Comparison of ENCODE assay signal across 10 cellular contexts in the genomic region with DNA sequence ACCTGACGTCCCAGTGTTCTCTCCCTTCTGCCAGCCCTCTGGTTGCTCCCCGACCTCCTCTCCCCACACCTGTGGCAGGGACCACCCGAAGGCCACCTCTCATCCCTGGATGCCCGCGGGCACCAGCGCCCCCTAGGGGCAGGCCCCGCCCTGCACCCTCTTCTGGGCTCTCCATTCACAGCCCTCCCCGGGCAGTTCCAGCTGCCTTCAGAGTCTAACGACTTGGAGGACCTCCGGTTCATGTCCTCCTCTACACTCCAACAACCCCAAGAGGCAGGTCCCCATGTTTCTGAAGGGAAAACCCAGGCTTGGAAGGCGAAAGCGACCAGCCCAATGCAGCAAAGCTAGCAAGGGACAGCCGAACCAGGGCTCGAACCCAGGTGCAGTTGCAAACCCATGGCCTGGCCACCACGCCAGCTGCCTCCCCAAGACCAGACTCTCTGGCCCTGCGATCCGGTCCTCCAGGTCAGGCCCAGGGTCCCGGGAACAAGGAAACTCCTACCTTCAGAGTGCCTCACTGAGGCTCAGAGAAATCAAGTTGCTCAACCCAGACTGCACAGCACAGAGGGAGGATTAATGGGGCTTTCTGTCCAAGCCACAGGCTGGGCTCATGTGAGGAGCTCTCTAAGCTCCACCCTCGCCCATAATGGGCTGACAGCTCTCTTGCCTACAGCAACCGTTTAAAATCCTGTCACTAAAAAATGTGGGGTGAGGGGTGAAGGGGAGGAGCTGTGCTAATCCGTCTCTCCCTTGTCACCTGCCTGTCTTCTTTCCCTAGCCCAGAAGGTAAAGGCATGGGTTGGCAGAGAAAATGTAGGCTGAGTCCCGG.
DNase-seq lines count a peak whose midpoint lies in the region; ATAC-seq and TF ChIP-seq lines count a peak whose summit lies in the region.
"Had no signal": no experiment of that assay in that cellular context is flagged by ENCODE, and none has a peak within 500 bp of the region (broad histone marks: within the 10 kb centered on the region; RNA-seq: fewer than 3 reads in every experiment).

No MANE protein-coding gene starts in this region.

- H3K27me3 Mint-ChIP-seq in stimulated activated naive B cell treated with anti-CD40 and anti-IgM and Interleukin-4, amounts not matched to agents 10 μg/mL and 1 μg/mL and 100 μg/mL, for 72 hours: peaks cover 49 to 61% of the 10 kb centered on the region in 2 donors

- ATAC-seq in stimulated activated naive B cell treated with anti-CD40 and anti-IgM and Interleukin-4, amounts not matched to agents 10 μg/mL and 1 μg/mL and 100 μg/mL, for 72 hours (replicated peaks): peak; percentile 30 to 40
- ATAC-seq in GM21825 (IDR thresholded peaks at IDR 0.05; ENCODE audit: unreplicated experiment) (no peak), HG03521 (IDR thresholded peaks at IDR 0.05; ENCODE audit: unreplicated experiment) (no peak)

- H3K4me3 ChIP-seq in HEK293 (ENCODE audit: low read depth, low read length) (no peak overlapping the region), left ventricle myocardium inferior (no peak overlapping the region)

- H3K4me3 Mint-ChIP-seq in stimulated activated naive B cell treated with anti-CD40 and anti-IgM and Interleukin-4, amounts not matched to agents 10 μg/mL and 1 μg/mL and 100 μg/mL, for 72 hours: no peak overlapping the region
- H3K4me3 Mint-ChIP-seq: activated T-cell treated with anti-CD3 and anti-CD28 coated beads, Interleukin-2, amount 50 U/mL, for 4 hours had no signal

- H3K27me3 ChIP-seq in left ventricle myocardium inferior (ENCODE audit: low read depth): peaks cover 76% of the 10 kb centered on the region

- TF ChIP-seq CTCF in HEK293 (tag by site-specific recombination; IDR thresholded peaks at IDR 0.05) (peak; percentile 69), left ventricle myocardium inferior (IDR thresholded peaks at IDR 0.05; ENCODE audit: borderline replicate concordance) (peak; percentile 66)

- H3K4me1 Mint-ChIP-seq in stimulated activated naive B cell treated with anti-CD40 and anti-IgM and Interleukin-4, amounts not matched to agents 10 μg/mL and 1 μg/mL and 100 μg/mL, for 72 hours: peaks cover 17 to 29% of the 10 kb centered on the region in 2 donors

- H3K9me3 ChIP-seq in HEK293 (ENCODE audit: control insufficient read depth, insufficient read depth, low read depth, low read length) (no peaks in the 10 kb centered on the region), left ventricle myocardium inferior (replicated peaks) (no peaks in the 10 kb centered on the region)

- H3K36me3 Mint-ChIP-seq in stimulated activated naive B cell treated with anti-CD40 and anti-IgM and Interleukin-4, amounts not matched to agents 10 μg/mL and 1 μg/mL and 100 μg/mL, for 72 hours: no peaks in the 10 kb centered on the region

- intact Hi-C loops in left ventricle myocardium inferior (cut with micrococcal nuclease): no loop called here

- POLR2A ChIA-PET in HEK293 (lab: Yijun Ruan, JAX): interaction anchor here (1.3 to 1.4 kb wide), 2 partner anchors 21 to 90 kb away, joined by 4 to 5 read pairs; a partner anchor contains a TSS

- DNase-seq in AG08395 (ENCODE audit: low spot score) (peak; percentile 40), left ventricle myocardium inferior (no peak), AG08396 (ENCODE audit: low spot score) (no peak)
- DNase-seq in activated CD8-positive, alpha-beta memory T cell treated with anti-CD3 and anti-CD28 coated beads, Interleukin-2, amount 50 U/mL, for 48 hours: peak; percentile 88
- no peak for DNase-seq in stimulated activated naive B cell treated with anti-CD40 and anti-IgM and Interleukin-4, amounts not matched to agents 10 μg/mL and 1 μg/mL and 100 μg/mL, for 72 hours
- DNase-seq: activated T-cell treated with anti-CD3 and anti-CD28 coated beads, Interleukin-2, amount 50 U/mL, for 4 hours had no signal

- no peaks in the 10 kb centered on the region for H3K9me3 Mint-ChIP-seq in stimulated activated naive B cell treated with anti-CD40 and anti-IgM and Interleukin-4, amounts not matched to agents 10 μg/mL and 1 μg/mL and 100 μg/mL, for 72 hours
- H3K9me3 Mint-ChIP-seq: activated T-cell treated with anti-CD3 and anti-CD28 coated beads, Interleukin-2, amount 50 U/mL, for 4 hours had no signal

- H3K27ac Mint-ChIP-seq in stimulated activated naive B cell treated with anti-CD40 and anti-IgM and Interleukin-4, amounts not matched to agents 10 μg/mL and 1 μg/mL and 100 μg/mL, for 72 hours: no peak overlapping the region

- H3K4me1 ChIP-seq in HEK293 (ENCODE audit: control insufficient read depth, insufficient read depth, low read length): no peaks in the 10 kb centered on the region
- H3K4me1 ChIP-seq in left ventricle myocardium inferior: peaks cover 20% of the 10 kb centered on the region

- no peak overlapping the region for H3K27ac ChIP-seq in HEK293 (ENCODE audit: extremely low read depth, low read depth, low read length)
- no peak overlapping the region for H3K27ac ChIP-seq in left ventricle myocardium inferior (replicated peaks)
- H3K27ac ChIP-seq: parathyroid adenoma had no signal

- CTCF ChIA-PET in HEK293 (lab: Yijun Ruan, JAX): interaction anchor here (0.5 to 9.8 kb wide), 44 partner anchors 9 to 705 kb away, joined by 3 to 373 read pairs (median 5); a partner anchor contains a TSS

- no peaks in the 10 kb centered on the region for H3K36me3 ChIP-seq in HEK293 (ENCODE audit: control insufficient read depth in 2 of 2, insufficient read depth in 1 of 2, low read length in 2 of 2)
- H3K36me3 ChIP-seq in left ventricle myocardium inferior: no peaks in the 10 kb centered on the region

TF ChIP-seq in HEK293, 187 proteins besides CTCF, POLR2A, EP300 and RAD21:
- TF ChIP-seq ZIC2 (tag by site-specific recombination; IDR thresholded peaks at IDR 0.05): no peak
- TF ChIP-seq ZBTB8A (tag by site-specific recombination; IDR thresholded peaks at IDR 0.05): peak; percentile 57
- TF ChIP-seq KLF9 (tag by site-specific recombination; IDR thresholded peaks at IDR 0.05; ENCODE audit: low read depth): no peak
- no peak for TF ChIP-seq ZNF174 (tag by site-specific recombination; IDR thresholded peaks at IDR 0.05)
- TF ChIP-seq SP3 (tag by site-specific recombination; IDR thresholded peaks at IDR 0.05): no peak
- peak; percentile 23; the same call in 1 of the 2 replicates for TF ChIP-seq ZNF654 (tag by site-specific recombination; IDR thresholded peaks at IDR 0.05; ENCODE audit: low read depth)
- no peak for TF ChIP-seq ZNF585B (tag by site-specific recombination; IDR thresholded peaks at IDR 0.05)
- TF ChIP-seq ZBTB17 (tag by site-specific recombination; IDR thresholded peaks at IDR 0.05): 0 out of 2 replicates have a peak, but pooled peaks have one; percentile 11
- no peak for TF ChIP-seq ZNF146 (tag by site-specific recombination; IDR thresholded peaks at IDR 0.05)

Comparison
In these comparisons a context has a peak if more than half of its experiments do, and no peak if none do; other contexts are left out.
1. DNase-seq: peak in AG08395 (single experiment) and activated CD8-positive, alpha-beta memory T cell treated with anti-CD3 and anti-CD28 coated beads, Interleukin-2, amount 50 U/mL, for 48 hours (single experiment); none in left ventricle myocardium inferior (single experiment), stimulated activated naive B cell treated with anti-CD40 and anti-IgM and Interleukin-4, amounts not matched to agents 10 μg/mL and 1 μg/mL and 100 μg/mL, for 72 hours (single experiment) and AG08396 (single experiment).
2. ATAC-seq: peak in stimulated activated naive B cell treated with anti-CD40 and anti-IgM and Interleukin-4, amounts not matched to agents 10 μg/mL and 1 μg/mL and 100 μg/mL, for 72 hours (2 of 2); none in GM21825 (single experiment) and HG03521 (single experiment).